ENCODE assay signal across 21 cellular contexts in the genomic region with DNA sequence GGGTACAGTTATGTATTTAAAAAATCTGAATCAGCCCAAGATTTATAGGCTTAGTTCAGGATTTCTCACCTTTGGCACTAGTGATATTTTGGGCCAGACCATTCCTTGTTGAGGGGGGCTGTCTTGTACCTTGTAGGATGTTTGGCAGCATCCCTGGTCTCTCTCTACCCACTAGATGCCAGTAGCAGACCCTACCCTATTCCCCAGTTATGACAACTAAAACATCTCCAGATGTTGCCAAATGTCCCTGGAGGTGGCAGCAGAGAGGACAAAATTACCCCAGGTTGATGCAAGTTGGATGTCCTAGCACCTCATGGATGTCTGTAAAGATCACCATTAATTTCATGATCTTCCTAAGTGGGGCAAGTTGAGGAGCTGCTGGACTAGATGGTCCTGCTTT. TPM values are rescaled to one million over a fixed set of nuclear protein-coding genes. Genes with fewer than 3 reads are reported as not detected.
DNase-seq lines count a peak whose midpoint lies in the region; ATAC-seq and TF ChIP-seq lines count a peak whose summit lies in the region.
"Had no signal": no experiment of that assay in that cellular context is flagged by ENCODE, and none has a peak within 500 bp of the region (broad histone marks: within the 10 kb centered on the region; RNA-seq: fewer than 3 reads in every experiment).

No MANE protein-coding gene starts in this region.

- H3K4me1 ChIP-seq in MM.1S (ENCODE audit: low read length) (peaks cover 10% of the 10 kb centered on the region), stomach (peaks cover 0 to 10% (median 8%) of the 10 kb centered on the region in 4 donors)
- H3K4me1 ChIP-seq: body of pancreas, suprapubic skin had no signal

- ATAC-seq in HG03442 (IDR thresholded peaks at IDR 0.05; ENCODE audit: unreplicated experiment) = no peak
- ATAC-seq: activated naive CD4-positive, alpha-beta T cell treated with anti-CD3 and anti-CD28 coated beads, Interleukin-2, amount 50 U/mL, for 72 hours; body of pancreas; esophagus mucosa; right cardiac atrium had no signal

- no peaks in the 10 kb centered on the region for H4K20me1 ChIP-seq in MM.1S (ENCODE audit: insufficient read depth, low read length)
- H4K20me1 ChIP-seq: BLaER1 had no signal

- intact Hi-C loops in stomach (cut with DNase I; ENCODE audit: low total_unique reads) = no loop called here

- no peak overlapping the region for H3K4me2 ChIP-seq in MM.1S (ENCODE audit: low read depth, low read length)
- H3K4me2 ChIP-seq: BLaER1 had no signal

- H2AFZ ChIP-seq in MM.1S (ENCODE audit: low read length) = no peak overlapping the region
- H2AFZ ChIP-seq: GM23248 had no signal

- no peak for TF ChIP-seq POLR2A in stomach (IDR thresholded peaks at IDR 0.05)

- DNase-seq in stimulated activated CD4-positive, alpha-beta T cell treated with anti-CD3 and anti-CD28 coated beads, Interleukin-15, amount 100 ng/mL, for 24 hours = peak; percentile 12
- DNase-seq in stimulated activated CD4-positive, alpha-beta T cell treated with anti-CD3 and anti-CD28 coated beads, Interleukin-1b, Interleukin-23, amount 100 ng/mL, for 48 hours = no peak
- DNase-seq in MM.1S (no peak), WERI-Rb-1 (no peak), MG63 (no peak), substantia nigra (lab: John Stamatoyannopoulos, UW) (no peak), stomach (no peak)
- DNase-seq: body of pancreas, dermis blood vessel endothelial cell, DMS79 treated with DMSO at 0.1 percent for 48 hours, GM23248, mesenchymal stem cell, NCI-H1092 treated with DMSO at 0.1 percent for 48 hours, NCI-H2227 treated with DMSO at 0.1 percent for 48 hours, right cardiac atrium had no signal

- H3K36me3 ChIP-seq in MM.1S (replicated peaks; ENCODE audit: insufficient read depth, low read length) (no peaks in the 10 kb centered on the region), WERI-Rb-1 (no peaks in the 10 kb centered on the region), MG63 (no peaks in the 10 kb centered on the region), stomach (no peaks in the 10 kb centered on the region)
- H3K36me3 ChIP-seq: BLaER1, suprapubic skin had no signal

- H3F3A ChIP-seq in MM.1S (ENCODE audit: insufficient read depth, low read length) = no peaks in the 10 kb centered on the region

- peak; percentile 19; the same call in 1 of the 2 replicates for TF ChIP-seq CTCF in MM.1S (IDR thresholded peaks at IDR 0.05; ENCODE audit: low read length)
- 0 out of 2 replicates have a peak, but pooled peaks have one; percentile 5 for TF ChIP-seq CTCF in WERI-Rb-1 (IDR thresholded peaks at IDR 0.05; ENCODE audit: low read depth, low read length)
- no peak for TF ChIP-seq CTCF in stomach (IDR thresholded peaks at IDR 0.05)

- no peaks in the 10 kb centered on the region for H3K79me2 ChIP-seq in MM.1S (ENCODE audit: low read length)

- H3K9ac ChIP-seq in MM.1S (ENCODE audit: low read length) = no peak overlapping the region
- H3K9ac ChIP-seq: BLaER1, GM23248 had no signal

- H3K27me3 ChIP-seq in MM.1S (replicated peaks; ENCODE audit: insufficient read depth, low read length) = no peaks in the 10 kb centered on the region; the same call in 1 of the 2 replicates
- no peaks in the 10 kb centered on the region for H3K27me3 ChIP-seq in WERI-Rb-1 (ENCODE audit: insufficient read depth, low read depth, severe bottlenecking)
- no peaks in the 10 kb centered on the region for H3K27me3 ChIP-seq in MG63
- H3K27me3 ChIP-seq in stomach = no peaks in the 10 kb centered on the region
- H3K27me3 ChIP-seq: BLaER1, body of pancreas, suprapubic skin had no signal

- no peaks in the 10 kb centered on the region for H3K9me3 ChIP-seq in MM.1S (replicated peaks; ENCODE audit: insufficient read depth, low read length)
- H3K9me3 ChIP-seq in WERI-Rb-1 (ENCODE audit: severe bottlenecking) = peaks cover 4% of the 10 kb centered on the region
- peaks cover 18% of the 10 kb centered on the region for H3K9me3 ChIP-seq in MG63
- peaks cover 0 to 14% (median 6%) of the 10 kb centered on the region in 4 donors for H3K9me3 ChIP-seq in stomach
- H3K9me3 ChIP-seq: suprapubic skin had no signal

- no peak overlapping the region for H3K4me3 ChIP-seq in MM.1S (ENCODE audit: low read length)
- H3K4me3 ChIP-seq in WERI-Rb-1 (ENCODE audit: low read depth, low read length) = no peak overlapping the region
- H3K4me3 ChIP-seq in MG63 = no peak overlapping the region
- no peak overlapping the region for H3K4me3 ChIP-seq in stomach
- H3K4me3 ChIP-seq: BLaER1, body of pancreas, GM23248, SK-N-MC, suprapubic skin had no signal

- no peaks in the 10 kb centered on the region for H3K9me2 ChIP-seq in MM.1S (replicated peaks; ENCODE audit: insufficient read depth, low read length)

- H3K27ac ChIP-seq in MM.1S (ENCODE audit: low read length) = no peak overlapping the region
- no peak overlapping the region for H3K27ac ChIP-seq in WERI-Rb-1
- H3K27ac ChIP-seq in substantia nigra (ENCODE audit: low read depth, low read length, poor library complexity, severe bottlenecking) = no peak overlapping the region
- no peak overlapping the region for H3K27ac ChIP-seq in stomach
- H3K27ac ChIP-seq: BLaER1, body of pancreas, GM23248, SK-N-MC, suprapubic skin had no signal

- no peak for TF ChIP-seq EP300 in stomach (IDR thresholded peaks at IDR 0.05)

RNA-seq across cellular contexts. Expression of gene SYT17, which starts 45.8 kb away (rescaled TPM):
- total RNA-seq in MG63 (2014; rRNA removed; shearing (Covaris generic); ENCODE audit: low replicate concordance) = not detected in 2 replicates
- total RNA-seq in stomach = 10 to 100 TPM in 4 of 5 donors, 1 to 10 TPM in 1; 8.1 to 37.1 (median 18.7) TPM
- 1 to 10 TPM; 2.9 to 4.4 (median 3.4) TPM for polyA plus RNA-seq in stomach
- total RNA-seq: activated naive CD4-positive, alpha-beta T cell treated with anti-CD3 and anti-CD28 coated beads, Interleukin-2, amount 50 U/mL, for 72 hours; GM23248 had no signal
- polyA plus RNA-seq: GM23248 had no signal

Comparison
In these comparisons a context has a peak if more than half of its experiments do, and no peak if none do; other contexts are left out.
1. CTCF ChIP-seq: peak in MM.1S (single experiment) and WERI-Rb-1 (single experiment); none in stomach (0 of 7).